24 cellular contexts compared by ENCODE assay signal in genomic region chr6:105680131-105680530, GRCh38.
"Had no signal": no experiment of that assay in that cellular context is flagged by ENCODE, and none has a peak within 500 bp of the region (broad histone marks: within the 10 kb centered on the region; RNA-seq: fewer than 3 reads in every experiment).

No MANE protein-coding gene starts in this region.

- H3K27me3 ChIP-seq: neutrophil, sigmoid colon, stomach, testis had no signal

- H3K4me3 ChIP-seq: lower lobe of right lung, sigmoid colon, stomach, testis had no signal

- DNase-seq: activated CD4-positive, alpha-beta T cell treated with anti-CD3 and anti-CD28 coated beads, Interleukin-2, amount 10 ng/mL, durations not matched to agents 24 days and 14 days; activated CD8-positive, alpha-beta T cell treated with anti-CD3 and anti-CD28 coated beads for 36 hours; activated naive CD4-positive, alpha-beta T cell; activated naive CD8-positive, alpha-beta T cell treated with anti-CD3 and anti-CD28 coated beads for 36 hours; activated T-cell treated with anti-CD3 and anti-CD28 coated beads, Interleukin-2, amount 50 U/mL, for 1 hour; amniotic stem cell; cortex of kidney; effector CD4-positive, alpha-beta T cell; foreskin fibroblast; glutamatergic neuron; hippocampal formation; left colon; lower lobe of right lung; sigmoid colon; stimulated activated CD4-positive, alpha-beta T cell treated with anti-CD3 and anti-CD28 coated beads, Interleukin-4, amount 100 ng/mL, for 24 hours; stomach; testis had no signal

- H3K4me1 ChIP-seq: lower lobe of right lung, parathyroid adenoma, sigmoid colon, stomach, testis had no signal

- H3K9ac ChIP-seq: parathyroid adenoma had no signal

- FAIRE-seq: endothelial cell of umbilical vein, islet of Langerhans had no signal

- H2AFZ ChIP-seq: parathyroid adenoma had no signal

- H3K9me3 ChIP-seq: neutrophil, testis had no signal

- H3K36me3 ChIP-seq: lower lobe of right lung, neutrophil, sigmoid colon, stomach had no signal

- ATAC-seq: activated CD8-positive, alpha-beta T cell treated with anti-CD3 and anti-CD28 coated beads for 36 hours; activated T-helper 17 cell treated with anti-CD3 and anti-CD28 coated beads, Interleukin-2, amount 50 U/mL, for 72 hours; left colon; lower lobe of right lung; natural killer cell treated with Interleukin-12 subunit alpha and Interleukin-12 subunit beta and Interleukin-15 and Interleukin-18, amount 100 ng/mL, for 72 hours; stimulated activated effector memory CD8-positive, alpha-beta T cell treated with anti-CD3 and anti-CD28 coated beads, Interleukin-12 subunit alpha, Interleukin-12 subunit beta, amount 100 ng/mL, for 72 hours had no signal

- H3K27ac ChIP-seq: lower lobe of right lung, neutrophil, parathyroid adenoma, sigmoid colon, stomach, testis had no signal

- H3K79me2 ChIP-seq: parathyroid adenoma had no signal
